1 cellular context compared by ENCODE assay signal in the genomic region with DNA sequence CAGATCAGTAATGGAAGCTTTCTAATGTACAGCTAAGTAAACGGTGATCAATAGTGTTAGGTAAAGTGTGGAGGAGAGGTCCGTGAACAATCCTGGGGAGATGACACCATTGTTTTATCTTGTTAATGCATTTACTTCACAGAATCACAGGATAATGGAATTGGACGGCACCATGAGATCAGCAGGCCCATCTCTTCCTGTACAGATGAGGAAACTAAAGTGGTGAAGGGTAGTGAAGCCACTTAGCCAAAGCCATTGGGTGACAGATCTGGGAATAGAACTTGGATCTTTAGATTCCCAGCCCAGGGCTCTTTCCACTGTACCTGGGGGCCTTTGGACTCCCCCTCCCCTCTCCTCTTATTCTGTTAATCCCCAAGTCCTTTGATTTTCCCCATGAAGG.
TF ChIP-seq lines count a peak whose summit lies in the region.

No MANE protein-coding gene starts in this region.

TF ChIP-seq in HepG2, 621 proteins besides CTCF, POLR2A, EP300 and RAD21:
- 0 out of 2 replicates have a peak, but pooled peaks have one; percentile 9 for TF ChIP-seq SAP130 (CRISPR knock-in tag; IDR thresholded peaks at IDR 0.05; ENCODE audit: low read depth)
- TF ChIP-seq KAT7 (CRISPR knock-in tag; IDR thresholded peaks at IDR 0.05; ENCODE audit: borderline replicate concordance), result no peak
- TF ChIP-seq PRPF4 (IDR thresholded peaks at IDR 0.05; ENCODE audit: low read depth, low read length, poor library complexity, severe bottlenecking), result peak; percentile 27
- no peak for TF ChIP-seq ZNF160 (CRISPR knock-in tag; IDR thresholded peaks at IDR 0.05)
- TF ChIP-seq HCFC1 (IDR thresholded peaks at IDR 0.05; ENCODE audit: low read depth, low read length), result no peak
- TF ChIP-seq ZNF441 (CRISPR knock-in tag; IDR thresholded peaks at IDR 0.05; ENCODE audit: borderline replicate concordance), result 0 out of 2 replicates have a peak, but pooled peaks have one; percentile 47
